Comparison of ENCODE assay signal across 1 cellular context in genomic region chr14:93987376-93987775, GRCh38.
TF ChIP-seq lines count a peak whose summit lies in the region.

No MANE protein-coding gene starts in this region.

TF ChIP-seq in IMR-90, 13 proteins besides CTCF, POLR2A, EP300 and RAD21 (continued from another document):
- no peak for TF ChIP-seq ELK1 (IDR thresholded peaks at IDR 0.05; ENCODE audit: borderline replicate concordance, low read depth, low read length)
- no peak for TF ChIP-seq SMC3 (IDR thresholded peaks at IDR 0.05; ENCODE audit: low read depth, low read length)
- TF ChIP-seq NFE2L2 (IDR thresholded peaks at IDR 0.05; ENCODE audit: low read depth, low read length), result no peak
- no peak for TF ChIP-seq MAFK (IDR thresholded peaks at IDR 0.05; ENCODE audit: low read depth, low read length)
- TF ChIP-seq CHD1 (IDR thresholded peaks at IDR 0.05; ENCODE audit: low read depth, low read length), result no peak
- TF ChIP-seq USF2 (IDR thresholded peaks at IDR 0.05; ENCODE audit: low read depth, low read length), result no peak
- TF ChIP-seq MXI1 (IDR thresholded peaks at IDR 0.05; ENCODE audit: borderline replicate concordance, low read depth, low read length), result no peak
